8 cellular contexts compared by ENCODE assay signal in genomic region chr11:63906585-63906984, GRCh38. TPM values are rescaled to one million over a fixed set of nuclear protein-coding genes. Genes with fewer than 3 reads are reported as not detected.
A peak's percentile ranks its signal among the peaks of the same experiment; 100 is the strongest.
DNase-seq lines count a peak whose midpoint lies in the region; ATAC-seq and TF ChIP-seq lines count a peak whose summit lies in the region.

No MANE protein-coding gene starts in this region.

- peak overlapping the region; percentile 36 for H3K27ac Mint-ChIP-seq in CD4-positive, alpha-beta T cell
- peak overlapping the region; percentile 25 for H3K27ac Mint-ChIP-seq in mesothelial cell of epicardium

- no peaks in the 10 kb centered on the region for H3K27me3 Mint-ChIP-seq in CD4-positive, alpha-beta T cell
- H3K27me3 Mint-ChIP-seq in mesothelial cell of epicardium (ENCODE audit: low read depth) = no peaks in the 10 kb centered on the region

- no peak overlapping the region for H3K4me3 ChIP-seq in NT2/D1 (ENCODE audit: insufficient read length, low read depth)

- H3K4me1 Mint-ChIP-seq in CD4-positive, alpha-beta T cell (ENCODE audit: low read depth) = no peaks in the 10 kb centered on the region
- H3K4me1 Mint-ChIP-seq in mesothelial cell of epicardium = peaks cover 23% of the 10 kb centered on the region

- H3K27me3 ChIP-seq in CD4-positive, alpha-beta T cell (ENCODE audit: control insufficient read depth, insufficient read depth, low read length) = no peaks in the 10 kb centered on the region
- H3K27me3 ChIP-seq in NT2/D1 (ENCODE audit: insufficient read depth, insufficient read length) = no peaks in the 10 kb centered on the region

- POLR2A ChIA-PET in CD4-positive, alpha-beta T cell (lab: Charles Lee) = interaction anchor here (1.0 to 1.9 kb wide), 3 partner anchors 48 to 69 kb away, joined by 3 to 9 read pairs (median 5); partner anchors contain the start of gene MARK2

- peak; percentile 47 to 67 (median 56) for DNase-seq in CD4-positive, alpha-beta T cell
- DNase-seq in NT2/D1 (ENCODE audit: low read depth, low spot score) = no peak
- peak; percentile 51 for DNase-seq in activated naive CD4-positive, alpha-beta T cell treated with Interleukin-2 at 50 U/mL for 16 hours
- no peak for DNase-seq in mesothelial cell of epicardium (ENCODE audit: low spot score in 2 of 2, unreplicated experiment in 2 of 2)
- DNase-seq in globus pallidus (ENCODE audit: low spot score) = no peak
- no peak for DNase-seq in DMS79 treated with DMSO at 0.1 percent for 48 hours (lab: John Stamatoyannopoulos, UW)

- ATAC-seq in CD4-positive, alpha-beta T cell (ENCODE audit: poor library complexity) = peak; percentile 82
- no peak for ATAC-seq in HG02938 (IDR thresholded peaks at IDR 0.05; ENCODE audit: unreplicated experiment)
- ATAC-seq in HG02870 (IDR thresholded peaks at IDR 0.05; ENCODE audit: unreplicated experiment) = no peak

- no peaks in the 10 kb centered on the region for H3K9me3 Mint-ChIP-seq in CD4-positive, alpha-beta T cell
- no peaks in the 10 kb centered on the region for H3K9me3 Mint-ChIP-seq in mesothelial cell of epicardium

- no peak overlapping the region for H3K4me3 Mint-ChIP-seq in CD4-positive, alpha-beta T cell
- no peak overlapping the region for H3K4me3 Mint-ChIP-seq in mesothelial cell of epicardium

- CTCF ChIA-PET in CD4-positive, alpha-beta T cell (lab: Charles Lee) = interaction anchor here (0.6 to 1.9 kb wide), 7 partner anchors 9 to 72 kb away, joined by 3 to 36 read pairs (median 4); partner anchors contain the start of gene MARK2

- peaks cover 37% of the 10 kb centered on the region for H3K4me1 ChIP-seq in NT2/D1 (ENCODE audit: insufficient read depth, insufficient read length)

- peak overlapping the region; percentile 39 for H3K9ac ChIP-seq in NT2/D1 (ENCODE audit: insufficient read length, low read depth)

- no peak overlapping the region for H3K27ac ChIP-seq in CD4-positive, alpha-beta T cell (ENCODE audit: low read depth, low read length)

- no peaks in the 10 kb centered on the region for H3K9me3 ChIP-seq in CD4-positive, alpha-beta T cell (ENCODE audit: control insufficient read depth, low read length)
- H3K9me3 ChIP-seq in NT2/D1 (ENCODE audit: insufficient read depth, low read length) = no peaks in the 10 kb centered on the region

- TF ChIP-seq CTCF in CD4-positive, alpha-beta T cell (IDR thresholded peaks at IDR 0.05) = peak; percentile 59
- TF ChIP-seq CTCF in mesothelial cell of epicardium (IDR thresholded peaks at IDR 0.05; ENCODE audit: unreplicated experiment) = no peak

- H3K36me3 Mint-ChIP-seq in CD4-positive, alpha-beta T cell (ENCODE audit: low read depth) = peaks cover 80% of the 10 kb centered on the region
- peaks cover 14% of the 10 kb centered on the region for H3K36me3 Mint-ChIP-seq in mesothelial cell of epicardium

- H3K36me3 ChIP-seq in NT2/D1 (ENCODE audit: insufficient read depth, insufficient read length, low read length) = peaks cover 78% of the 10 kb centered on the region

- intact Hi-C loops in CD4-positive, alpha-beta T cell (cut with DNase I, micrococcal nuclease) = loop anchor here (1.0 to 10.0 kb wide), 4 partner anchors 39 to 246 kb away; partner anchors contain the start of gene ZFTA (in 1 of the 2)

RNA-seq across cellular contexts. Expression of gene RCOR2, which starts 10.4 kb away (rescaled TPM):
- total RNA-seq in CD4-positive, alpha-beta T cell = not detected
- total RNA-seq in mesothelial cell of epicardium = 28.6 to 33.7 TPM (median 30.6 TPM) in 3 replicates

RNA-seq across cellular contexts. Expression of gene NAA40, which starts 32.2 kb away (rescaled TPM):
- 10 to 100 TPM; 11.8 to 14.0 TPM for total RNA-seq in CD4-positive, alpha-beta T cell
- 50.7 to 53.7 TPM (median 51.4 TPM) in 3 replicates for total RNA-seq in mesothelial cell of epicardium

Comparison
In these comparisons a context has a peak if more than half of its experiments do, and no peak if none do; other contexts are left out.
1. DNase-seq: peak in CD4-positive, alpha-beta T cell (10 of 10) and activated naive CD4-positive, alpha-beta T cell treated with Interleukin-2 at 50 U/mL for 16 hours (single experiment); none in NT2/D1 (single experiment), mesothelial cell of epicardium (0 of 2), globus pallidus (single experiment) and DMS79 treated with DMSO at 0.1 percent for 48 hours (single experiment).
2. RNA of gene RCOR2, which starts 10.4 kb away (total RNA-seq): 28.6 to 33.7 TPM in mesothelial cell of epicardium; not detected in CD4-positive, alpha-beta T cell; every median in the first group is over 10 times any median in the second.